In the genomic region with DNA sequence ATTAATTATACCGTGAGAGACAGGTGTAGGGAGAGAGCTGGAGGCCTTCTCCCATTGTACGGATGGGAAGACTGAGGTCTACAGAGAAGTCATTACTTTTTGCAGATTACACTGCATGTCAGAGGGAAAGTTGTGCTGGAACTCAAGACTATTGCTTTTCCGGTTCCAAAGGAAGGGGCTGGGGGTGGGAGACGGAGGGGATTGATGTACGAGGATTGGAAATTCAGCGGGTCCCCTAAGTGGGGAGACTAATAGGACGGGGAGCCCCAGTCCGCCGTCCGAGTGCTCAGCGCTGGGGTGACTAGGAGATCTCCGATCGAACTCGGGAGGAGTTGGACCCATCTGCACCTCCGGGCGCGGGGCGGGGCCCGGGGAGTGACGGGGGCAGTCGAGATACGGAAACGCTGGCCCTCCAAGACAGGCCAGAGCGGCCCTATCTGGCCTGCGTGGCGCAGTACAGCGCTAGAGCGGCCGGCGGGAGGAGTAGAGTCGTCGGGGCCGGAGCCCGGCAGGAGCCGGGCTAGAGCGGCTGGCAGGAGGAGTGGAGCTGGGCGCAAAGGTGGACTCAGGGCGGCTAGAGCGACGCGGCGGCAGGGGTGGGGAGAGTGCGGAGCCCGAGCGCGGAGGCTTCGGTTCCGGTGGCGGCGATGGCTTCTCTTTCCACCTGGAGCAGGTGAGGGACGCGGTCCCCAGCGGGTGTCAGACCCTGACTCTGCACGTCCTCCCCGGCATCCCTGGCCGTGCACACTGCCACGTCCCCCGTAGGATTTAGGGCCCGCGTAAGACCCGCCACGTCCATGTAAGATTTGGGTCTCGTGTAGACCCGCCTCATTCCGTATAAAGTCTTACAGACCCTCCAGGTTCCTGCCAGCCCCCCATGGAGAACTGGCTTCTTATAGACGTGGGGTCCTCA, we compare ENCODE assay signal across 1 cellular context.
TF ChIP-seq lines count a peak whose summit lies in the region.

No MANE protein-coding gene starts in this region.

TF ChIP-seq in K562, 482 proteins besides CTCF, POLR2A, EP300 and RAD21 (continued from another document and continues in another):
- TF ChIP-seq MEIS2 (IDR thresholded peaks at IDR 0.05; ENCODE audit: partially characterized antibody), result peak; percentile 34
- no peak for TF ChIP-seq POLR2AphosphoS2 (IDR thresholded peaks at IDR 0.05; ENCODE audit: low read length)
- TF ChIP-seq ESRRB (CRISPR knock-in tag; IDR thresholded peaks at IDR 0.05; ENCODE audit: borderline replicate concordance), result no peak
- peak; percentile 90 for TF ChIP-seq ZNF24 (IDR thresholded peaks at IDR 0.05)
- no peak for TF ChIP-seq ZNF347 (CRISPR knock-in tag; IDR thresholded peaks at IDR 0.05; ENCODE audit: low read depth)
- TF ChIP-seq, protein P1, sequence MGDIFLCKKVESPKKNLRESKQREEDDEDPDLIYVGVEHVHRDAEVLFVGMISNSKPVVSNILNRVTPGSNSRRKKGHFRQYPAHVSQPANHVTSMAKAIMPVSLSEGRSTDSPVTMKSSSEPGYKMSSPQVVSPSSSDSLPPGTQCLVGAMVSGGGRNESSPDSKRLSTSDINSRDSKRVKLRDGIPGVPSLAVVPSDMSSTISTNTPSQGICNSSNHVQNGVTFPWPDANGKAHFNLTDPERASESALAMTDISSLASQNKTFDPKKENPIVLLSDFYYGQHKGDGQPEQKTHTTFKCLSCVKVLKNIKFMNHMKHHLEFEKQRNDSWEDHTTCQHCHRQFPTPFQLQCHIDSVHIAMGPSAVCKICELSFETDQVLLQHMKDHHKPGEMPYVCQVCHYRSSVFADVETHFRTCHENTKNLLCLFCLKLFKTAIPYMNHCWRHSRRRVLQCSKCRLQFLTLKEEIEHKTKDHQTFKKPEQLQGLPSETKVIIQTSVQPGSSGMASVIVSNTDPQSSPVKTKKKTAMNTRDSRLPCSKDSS (IDR thresholded peaks at IDR 0.05; ENCODE audit: low read depth, partially characterized antibody), result no peak
- no peak for TF ChIP-seq SREBF2 (CRISPR knock-in tag; IDR thresholded peaks at IDR 0.05)
- TF ChIP-seq, protein P2, sequence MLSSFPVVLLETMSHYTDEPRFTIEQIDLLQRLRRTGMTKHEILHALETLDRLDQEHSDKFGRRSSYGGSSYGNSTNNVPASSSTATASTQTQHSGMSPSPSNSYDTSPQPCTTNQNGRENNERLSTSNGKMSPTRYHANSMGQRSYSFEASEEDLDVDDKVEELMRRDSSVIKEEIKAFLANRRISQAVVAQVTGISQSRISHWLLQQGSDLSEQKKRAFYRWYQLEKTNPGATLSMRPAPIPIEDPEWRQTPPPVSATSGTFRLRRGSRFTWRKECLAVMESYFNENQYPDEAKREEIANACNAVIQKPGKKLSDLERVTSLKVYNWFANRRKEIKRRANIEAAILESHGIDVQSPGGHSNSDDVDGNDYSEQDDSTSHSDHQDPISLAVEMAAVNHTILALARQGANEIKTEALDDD (IDR thresholded peaks at IDR 0.05), result peak; percentile 12; the same call in 1 of the 2 replicates
- TF ChIP-seq ATF7 (IDR thresholded peaks at IDR 0.05), result peak; percentile 77
- TF ChIP-seq ERF (CRISPR knock-in tag; IDR thresholded peaks at IDR 0.05), result peak; percentile 69
- no peak for TF ChIP-seq PTTG1 (tag; IDR thresholded peaks at IDR 0.05; ENCODE audit: low read depth)
- TF ChIP-seq NFE2 (IDR thresholded peaks at IDR 0.05; ENCODE audit: low read depth), result 0 out of 2 replicates have a peak, but pooled peaks have one; percentile 12
- TF ChIP-seq, protein P3, sequence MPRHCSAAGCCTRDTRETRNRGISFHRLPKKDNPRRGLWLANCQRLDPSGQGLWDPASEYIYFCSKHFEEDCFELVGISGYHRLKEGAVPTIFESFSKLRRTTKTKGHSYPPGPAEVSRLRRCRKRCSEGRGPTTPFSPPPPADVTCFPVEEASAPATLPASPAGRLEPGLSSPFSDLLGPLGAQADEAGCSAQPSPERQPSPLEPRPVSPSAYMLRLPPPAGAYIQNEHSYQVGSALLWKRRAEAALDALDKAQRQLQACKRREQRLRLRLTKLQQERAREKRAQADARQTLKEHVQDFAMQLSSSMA (CRISPR knock-in tag; IDR thresholded peaks at IDR 0.05), result no peak; the same call in 1 of the 2 replicates
- TF ChIP-seq PHB2 (IDR thresholded peaks at IDR 0.05; ENCODE audit: low read depth), result no peak
- peak; percentile 74 for TF ChIP-seq RBM39 (optimal IDR thresholded peaks at IDR 0.05; ENCODE audit: low read depth, low read length)
- peak; percentile 94 for TF ChIP-seq CBX1 (IDR thresholded peaks at IDR 0.05; ENCODE audit: low read depth)
- TF ChIP-seq ZNF699 (CRISPR knock-in tag; IDR thresholded peaks at IDR 0.05; ENCODE audit: insufficient replicate concordance), result no peak
- TF ChIP-seq EZH2 (IDR thresholded peaks at IDR 0.05; ENCODE audit: borderline replicate concordance, low read depth, low read length), result no peak
- TF ChIP-seq, protein P4, sequence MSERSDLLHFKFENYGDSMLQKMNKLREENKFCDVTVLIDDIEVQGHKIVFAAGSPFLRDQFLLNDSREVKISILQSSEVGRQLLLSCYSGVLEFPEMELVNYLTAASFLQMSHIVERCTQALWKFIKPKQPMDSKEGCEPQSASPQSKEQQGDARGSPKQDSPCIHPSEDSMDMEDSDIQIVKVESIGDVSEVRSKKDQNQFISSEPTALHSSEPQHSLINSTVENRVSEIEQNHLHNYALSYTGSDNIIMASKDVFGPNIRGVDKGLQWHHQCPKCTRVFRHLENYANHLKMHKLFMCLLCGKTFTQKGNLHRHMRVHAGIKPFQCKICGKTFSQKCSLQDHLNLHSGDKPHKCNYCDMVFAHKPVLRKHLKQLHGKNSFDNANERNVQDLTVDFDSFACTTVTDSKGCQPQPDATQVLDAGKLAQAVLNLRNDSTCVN (CRISPR knock-in tag; IDR thresholded peaks at IDR 0.05), result peak; percentile 15; the same call in 1 of the 2 replicates
- TF ChIP-seq, protein P5, sequence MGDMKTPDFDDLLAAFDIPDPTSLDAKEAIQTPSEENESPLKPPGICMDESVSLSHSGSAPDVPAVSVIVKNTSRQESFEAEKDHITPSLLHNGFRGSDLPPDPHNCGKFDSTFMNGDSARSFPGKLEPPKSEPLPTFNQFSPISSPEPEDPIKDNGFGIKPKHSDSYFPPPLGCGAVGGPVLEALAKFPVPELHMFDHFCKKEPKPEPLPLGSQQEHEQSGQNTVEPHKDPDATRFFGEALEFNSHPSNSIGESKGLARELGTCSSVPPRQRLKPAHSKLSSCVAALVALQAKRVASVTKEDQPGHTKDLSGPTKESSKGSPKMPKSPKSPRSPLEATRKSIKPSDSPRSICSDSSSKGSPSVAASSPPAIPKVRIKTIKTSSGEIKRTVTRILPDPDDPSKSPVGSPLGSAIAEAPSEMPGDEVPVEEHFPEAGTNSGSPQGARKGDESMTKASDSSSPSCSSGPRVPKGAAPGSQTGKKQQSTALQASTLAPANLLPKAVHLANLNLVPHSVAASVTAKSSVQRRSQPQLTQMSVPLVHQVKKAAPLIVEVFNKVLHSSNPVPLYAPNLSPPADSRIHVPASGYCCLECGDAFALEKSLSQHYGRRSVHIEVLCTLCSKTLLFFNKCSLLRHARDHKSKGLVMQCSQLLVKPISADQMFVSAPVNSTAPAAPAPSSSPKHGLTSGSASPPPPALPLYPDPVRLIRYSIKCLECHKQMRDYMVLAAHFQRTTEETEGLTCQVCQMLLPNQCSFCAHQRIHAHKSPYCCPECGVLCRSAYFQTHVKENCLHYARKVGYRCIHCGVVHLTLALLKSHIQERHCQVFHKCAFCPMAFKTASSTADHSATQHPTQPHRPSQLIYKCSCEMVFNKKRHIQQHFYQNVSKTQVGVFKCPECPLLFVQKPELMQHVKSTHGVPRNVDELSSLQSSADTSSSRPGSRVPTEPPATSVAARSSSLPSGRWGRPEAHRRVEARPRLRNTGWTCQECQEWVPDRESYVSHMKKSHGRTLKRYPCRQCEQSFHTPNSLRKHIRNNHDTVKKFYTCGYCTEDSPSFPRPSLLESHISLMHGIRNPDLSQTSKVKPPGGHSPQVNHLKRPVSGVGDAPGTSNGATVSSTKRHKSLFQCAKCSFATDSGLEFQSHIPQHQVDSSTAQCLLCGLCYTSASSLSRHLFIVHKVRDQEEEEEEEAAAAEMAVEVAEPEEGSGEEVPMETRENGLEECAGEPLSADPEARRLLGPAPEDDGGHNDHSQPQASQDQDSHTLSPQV (IDR thresholded peaks at IDR 0.05), result no peak
- 0 out of 2 replicates have a peak, but pooled peaks have one; percentile 11 for TF ChIP-seq EGR1 (conservative IDR thresholded peaks at IDR 0.05)
- TF ChIP-seq, protein P6, sequence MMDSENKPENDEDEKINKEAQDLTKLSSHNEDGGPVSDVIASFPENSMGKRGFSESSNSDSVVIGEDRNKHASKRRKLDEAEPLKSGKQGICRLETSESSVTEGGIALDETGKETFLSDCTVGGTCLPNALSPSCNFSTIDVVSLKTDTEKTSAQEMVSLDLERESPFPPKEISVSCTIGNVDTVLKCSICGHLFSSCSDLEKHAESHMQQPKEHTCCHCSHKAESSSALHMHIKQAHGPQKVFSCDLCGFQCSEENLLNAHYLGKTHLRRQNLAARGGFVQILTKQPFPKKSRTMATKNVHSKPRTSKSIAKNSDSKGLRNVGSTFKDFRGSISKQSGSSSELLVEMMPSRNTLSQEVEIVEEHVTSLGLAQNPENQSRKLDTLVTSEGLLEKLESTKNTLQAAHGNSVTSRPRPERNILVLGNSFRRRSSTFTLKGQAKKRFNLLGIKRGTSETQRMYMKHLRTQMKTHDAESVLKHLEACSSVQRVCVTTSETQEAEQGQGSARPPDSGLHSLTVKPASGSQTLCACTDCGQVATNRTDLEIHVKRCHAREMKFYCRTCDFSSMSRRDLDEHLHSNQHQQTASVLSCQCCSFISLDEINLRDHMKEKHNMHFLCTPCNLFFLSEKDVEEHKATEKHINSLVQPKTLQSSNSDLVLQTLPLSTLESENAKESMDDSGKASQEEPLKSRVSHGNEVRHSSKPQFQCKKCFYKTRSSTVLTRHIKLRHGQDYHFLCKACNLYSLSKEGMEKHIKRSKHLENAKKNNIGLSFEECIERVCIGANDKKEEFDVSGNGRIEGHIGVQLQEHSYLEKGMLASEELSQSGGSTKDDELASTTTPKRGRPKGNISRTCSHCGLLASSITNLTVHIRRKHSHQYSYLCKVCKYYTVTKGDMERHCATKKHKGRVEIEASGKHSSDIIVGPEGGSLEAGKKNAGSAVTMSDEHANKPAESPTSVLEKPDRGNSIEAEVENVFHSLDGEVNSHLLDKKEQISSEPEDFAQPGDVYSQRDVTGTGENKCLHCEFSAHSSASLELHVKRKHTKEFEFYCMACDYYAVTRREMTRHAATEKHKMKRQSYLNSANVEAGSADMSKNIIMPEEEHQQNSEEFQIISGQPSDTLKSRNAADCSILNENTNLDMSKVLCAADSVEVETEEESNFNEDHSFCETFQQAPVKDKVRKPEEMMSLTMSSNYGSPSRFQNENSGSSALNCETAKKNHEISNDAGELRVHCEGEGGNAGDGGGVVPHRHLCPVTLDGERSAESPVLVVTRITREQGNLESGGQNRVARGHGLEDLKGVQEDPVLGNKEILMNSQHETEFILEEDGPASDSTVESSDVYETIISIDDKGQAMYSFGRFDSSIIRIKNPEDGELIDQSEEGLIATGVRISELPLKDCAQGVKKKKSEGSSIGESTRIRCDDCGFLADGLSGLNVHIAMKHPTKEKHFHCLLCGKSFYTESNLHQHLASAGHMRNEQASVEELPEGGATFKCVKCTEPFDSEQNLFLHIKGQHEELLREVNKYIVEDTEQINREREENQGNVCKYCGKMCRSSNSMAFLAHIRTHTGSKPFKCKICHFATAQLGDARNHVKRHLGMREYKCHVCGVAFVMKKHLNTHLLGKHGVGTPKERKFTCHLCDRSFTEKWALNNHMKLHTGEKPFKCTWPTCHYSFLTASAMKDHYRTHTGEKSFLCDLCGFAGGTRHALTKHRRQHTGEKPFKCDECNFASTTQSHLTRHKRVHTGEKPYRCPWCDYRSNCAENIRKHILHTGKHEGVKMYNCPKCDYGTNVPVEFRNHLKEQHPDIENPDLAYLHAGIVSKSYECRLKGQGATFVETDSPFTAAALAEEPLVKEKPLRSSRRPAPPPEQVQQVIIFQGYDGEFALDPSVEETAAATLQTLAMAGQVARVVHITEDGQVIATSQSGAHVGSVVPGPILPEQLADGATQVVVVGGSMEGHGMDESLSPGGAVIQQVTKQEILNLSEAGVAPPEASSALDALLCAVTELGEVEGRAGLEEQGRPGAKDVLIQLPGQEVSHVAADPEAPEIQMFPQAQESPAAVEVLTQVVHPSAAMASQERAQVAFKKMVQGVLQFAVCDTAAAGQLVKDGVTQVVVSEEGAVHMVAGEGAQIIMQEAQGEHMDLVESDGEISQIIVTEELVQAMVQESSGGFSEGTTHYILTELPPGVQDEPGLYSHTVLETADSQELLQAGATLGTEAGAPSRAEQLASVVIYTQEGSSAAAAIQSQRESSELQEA (IDR thresholded peaks at IDR 0.05; ENCODE audit: low read depth), result no peak
- 0 out of 2 replicates have a peak, but pooled peaks have one; percentile 32 for TF ChIP-seq ZNF174 (CRISPR knock-in tag; IDR thresholded peaks at IDR 0.05)
